Comparison of ENCODE assay signal across 1 cellular context in the genomic region with DNA sequence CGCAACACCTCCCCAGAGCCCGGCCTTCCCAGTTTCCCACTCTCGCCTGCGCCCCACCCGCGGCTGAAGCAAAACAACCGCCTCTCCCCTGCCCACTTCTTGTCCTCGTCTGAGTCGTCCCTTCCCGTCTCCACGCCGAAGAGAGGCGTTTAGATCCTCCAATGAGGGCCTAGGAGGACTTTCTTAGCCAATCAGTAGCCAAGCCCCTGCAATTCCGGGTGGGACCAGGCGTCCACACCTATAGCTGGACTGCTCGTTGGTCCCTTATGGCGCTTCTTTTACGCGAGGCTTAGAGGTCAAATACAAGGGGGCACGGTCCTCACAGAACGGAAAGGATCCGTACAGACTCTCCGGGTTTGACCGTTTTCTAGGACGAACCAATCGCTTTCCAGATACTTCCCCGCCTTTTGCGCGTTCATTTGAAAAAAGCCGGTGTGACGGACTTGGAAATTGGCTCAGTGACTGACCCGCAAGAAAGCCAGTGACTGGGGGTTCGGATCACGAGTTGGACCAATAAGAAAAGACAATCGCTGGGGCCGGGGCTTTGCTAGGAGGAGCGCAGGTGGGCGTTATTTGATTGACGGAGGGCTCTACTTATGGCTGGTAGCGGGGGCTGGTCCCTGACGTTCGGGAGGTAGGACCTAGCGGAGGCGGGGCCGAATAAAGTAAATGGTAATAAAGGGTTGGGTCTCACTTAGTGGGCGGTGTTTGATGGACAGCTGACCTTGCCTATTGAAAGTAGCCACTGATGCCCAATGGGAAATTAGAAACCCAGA.
A peak's percentile ranks its signal among the peaks of the same experiment; 100 is the strongest.
TF ChIP-seq lines count a peak whose summit lies in the region.

No MANE protein-coding gene starts in this region.

TF ChIP-seq in HepG2, 621 proteins besides CTCF, POLR2A, EP300 and RAD21 (continued from another document and continues in another):
- TF ChIP-seq, protein P1, sequence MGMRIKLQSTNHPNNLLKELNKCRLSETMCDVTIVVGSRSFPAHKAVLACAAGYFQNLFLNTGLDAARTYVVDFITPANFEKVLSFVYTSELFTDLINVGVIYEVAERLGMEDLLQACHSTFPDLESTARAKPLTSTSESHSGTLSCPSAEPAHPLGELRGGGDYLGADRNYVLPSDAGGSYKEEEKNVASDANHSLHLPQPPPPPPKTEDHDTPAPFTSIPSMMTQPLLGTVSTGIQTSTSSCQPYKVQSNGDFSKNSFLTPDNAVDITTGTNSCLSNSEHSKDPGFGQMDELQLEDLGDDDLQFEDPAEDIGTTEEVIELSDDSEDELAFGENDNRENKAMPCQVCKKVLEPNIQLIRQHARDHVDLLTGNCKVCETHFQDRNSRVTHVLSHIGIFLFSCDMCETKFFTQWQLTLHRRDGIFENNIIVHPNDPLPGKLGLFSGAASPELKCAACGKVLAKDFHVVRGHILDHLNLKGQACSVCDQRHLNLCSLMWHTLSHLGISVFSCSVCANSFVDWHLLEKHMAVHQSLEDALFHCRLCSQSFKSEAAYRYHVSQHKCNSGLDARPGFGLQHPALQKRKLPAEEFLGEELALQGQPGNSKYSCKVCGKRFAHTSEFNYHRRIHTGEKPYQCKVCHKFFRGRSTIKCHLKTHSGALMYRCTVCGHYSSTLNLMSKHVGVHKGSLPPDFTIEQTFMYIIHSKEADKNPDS (CRISPR knock-in tag; IDR thresholded peaks at IDR 0.05), result no peak
- TF ChIP-seq KDM3A (CRISPR knock-in tag; IDR thresholded peaks at IDR 0.05; ENCODE audit: low read depth), result 0 out of 2 replicates have a peak, but pooled peaks have one; percentile 33
- no peak for TF ChIP-seq ZNF296 (CRISPR knock-in tag; conservative IDR thresholded peaks at IDR 0.05)
- TF ChIP-seq, protein P2, sequence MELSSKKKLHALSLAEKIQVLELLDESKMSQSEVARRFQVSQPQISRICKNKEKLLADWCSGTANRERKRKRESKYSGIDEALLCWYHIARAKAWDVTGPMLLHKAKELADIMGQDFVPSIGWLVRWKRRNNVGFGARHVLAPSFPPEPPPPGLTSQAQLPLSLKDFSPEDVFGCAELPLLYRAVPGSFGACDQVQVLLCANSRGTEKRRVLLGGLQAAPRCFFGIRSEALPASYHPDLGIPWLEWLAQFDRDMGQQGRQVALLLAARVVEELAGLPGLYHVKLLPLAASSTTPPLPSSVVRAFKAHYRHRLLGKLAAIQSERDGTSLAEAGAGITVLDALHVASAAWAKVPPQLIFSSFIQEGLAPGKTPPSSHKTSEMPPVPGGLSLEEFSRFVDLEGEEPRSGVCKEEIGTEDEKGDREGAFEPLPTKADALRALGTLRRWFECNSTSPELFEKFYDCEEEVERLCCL (CRISPR knock-in tag; IDR thresholded peaks at IDR 0.05; ENCODE audit: borderline replicate concordance), result 0 out of 2 replicates have a peak, but pooled peaks have one; percentile 62
- TF ChIP-seq SKI (IDR thresholded peaks at IDR 0.05; ENCODE audit: partially characterized antibody), result peak; percentile 61
- peak; percentile 81; the same call in 1 of the 2 replicates for TF ChIP-seq FOXC1 (CRISPR knock-in tag; IDR thresholded peaks at IDR 0.05; ENCODE audit: borderline replicate concordance)
- no peak for TF ChIP-seq ZNF510 (CRISPR knock-in tag; IDR thresholded peaks at IDR 0.05; ENCODE audit: low read depth)
- no peak for TF ChIP-seq ZBTB20 (CRISPR knock-in tag; IDR thresholded peaks at IDR 0.05; ENCODE audit: borderline replicate concordance, low read depth)
- TF ChIP-seq ZNF44 (CRISPR knock-in tag; IDR thresholded peaks at IDR 0.05), result no peak
- no peak for TF ChIP-seq ISX (CRISPR knock-in tag; conservative IDR thresholded peaks at IDR 0.05)
- peak; percentile 84 for TF ChIP-seq YEATS4 (CRISPR knock-in tag; IDR thresholded peaks at IDR 0.05; ENCODE audit: borderline replicate concordance)
- TF ChIP-seq FOXA3 (CRISPR knock-in tag; IDR thresholded peaks at IDR 0.05), result peak; percentile 34; the same call in 1 of the 2 replicates
- peak; percentile 71; the same call in 1 of the 2 replicates for TF ChIP-seq ZNF563 (CRISPR knock-in tag; IDR thresholded peaks at IDR 0.05)
- TF ChIP-seq, protein P3, sequence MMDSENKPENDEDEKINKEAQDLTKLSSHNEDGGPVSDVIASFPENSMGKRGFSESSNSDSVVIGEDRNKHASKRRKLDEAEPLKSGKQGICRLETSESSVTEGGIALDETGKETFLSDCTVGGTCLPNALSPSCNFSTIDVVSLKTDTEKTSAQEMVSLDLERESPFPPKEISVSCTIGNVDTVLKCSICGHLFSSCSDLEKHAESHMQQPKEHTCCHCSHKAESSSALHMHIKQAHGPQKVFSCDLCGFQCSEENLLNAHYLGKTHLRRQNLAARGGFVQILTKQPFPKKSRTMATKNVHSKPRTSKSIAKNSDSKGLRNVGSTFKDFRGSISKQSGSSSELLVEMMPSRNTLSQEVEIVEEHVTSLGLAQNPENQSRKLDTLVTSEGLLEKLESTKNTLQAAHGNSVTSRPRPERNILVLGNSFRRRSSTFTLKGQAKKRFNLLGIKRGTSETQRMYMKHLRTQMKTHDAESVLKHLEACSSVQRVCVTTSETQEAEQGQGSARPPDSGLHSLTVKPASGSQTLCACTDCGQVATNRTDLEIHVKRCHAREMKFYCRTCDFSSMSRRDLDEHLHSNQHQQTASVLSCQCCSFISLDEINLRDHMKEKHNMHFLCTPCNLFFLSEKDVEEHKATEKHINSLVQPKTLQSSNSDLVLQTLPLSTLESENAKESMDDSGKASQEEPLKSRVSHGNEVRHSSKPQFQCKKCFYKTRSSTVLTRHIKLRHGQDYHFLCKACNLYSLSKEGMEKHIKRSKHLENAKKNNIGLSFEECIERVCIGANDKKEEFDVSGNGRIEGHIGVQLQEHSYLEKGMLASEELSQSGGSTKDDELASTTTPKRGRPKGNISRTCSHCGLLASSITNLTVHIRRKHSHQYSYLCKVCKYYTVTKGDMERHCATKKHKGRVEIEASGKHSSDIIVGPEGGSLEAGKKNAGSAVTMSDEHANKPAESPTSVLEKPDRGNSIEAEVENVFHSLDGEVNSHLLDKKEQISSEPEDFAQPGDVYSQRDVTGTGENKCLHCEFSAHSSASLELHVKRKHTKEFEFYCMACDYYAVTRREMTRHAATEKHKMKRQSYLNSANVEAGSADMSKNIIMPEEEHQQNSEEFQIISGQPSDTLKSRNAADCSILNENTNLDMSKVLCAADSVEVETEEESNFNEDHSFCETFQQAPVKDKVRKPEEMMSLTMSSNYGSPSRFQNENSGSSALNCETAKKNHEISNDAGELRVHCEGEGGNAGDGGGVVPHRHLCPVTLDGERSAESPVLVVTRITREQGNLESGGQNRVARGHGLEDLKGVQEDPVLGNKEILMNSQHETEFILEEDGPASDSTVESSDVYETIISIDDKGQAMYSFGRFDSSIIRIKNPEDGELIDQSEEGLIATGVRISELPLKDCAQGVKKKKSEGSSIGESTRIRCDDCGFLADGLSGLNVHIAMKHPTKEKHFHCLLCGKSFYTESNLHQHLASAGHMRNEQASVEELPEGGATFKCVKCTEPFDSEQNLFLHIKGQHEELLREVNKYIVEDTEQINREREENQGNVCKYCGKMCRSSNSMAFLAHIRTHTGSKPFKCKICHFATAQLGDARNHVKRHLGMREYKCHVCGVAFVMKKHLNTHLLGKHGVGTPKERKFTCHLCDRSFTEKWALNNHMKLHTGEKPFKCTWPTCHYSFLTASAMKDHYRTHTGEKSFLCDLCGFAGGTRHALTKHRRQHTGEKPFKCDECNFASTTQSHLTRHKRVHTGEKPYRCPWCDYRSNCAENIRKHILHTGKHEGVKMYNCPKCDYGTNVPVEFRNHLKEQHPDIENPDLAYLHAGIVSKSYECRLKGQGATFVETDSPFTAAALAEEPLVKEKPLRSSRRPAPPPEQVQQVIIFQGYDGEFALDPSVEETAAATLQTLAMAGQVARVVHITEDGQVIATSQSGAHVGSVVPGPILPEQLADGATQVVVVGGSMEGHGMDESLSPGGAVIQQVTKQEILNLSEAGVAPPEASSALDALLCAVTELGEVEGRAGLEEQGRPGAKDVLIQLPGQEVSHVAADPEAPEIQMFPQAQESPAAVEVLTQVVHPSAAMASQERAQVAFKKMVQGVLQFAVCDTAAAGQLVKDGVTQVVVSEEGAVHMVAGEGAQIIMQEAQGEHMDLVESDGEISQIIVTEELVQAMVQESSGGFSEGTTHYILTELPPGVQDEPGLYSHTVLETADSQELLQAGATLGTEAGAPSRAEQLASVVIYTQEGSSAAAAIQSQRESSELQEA (CRISPR knock-in tag; IDR thresholded peaks at IDR 0.05; ENCODE audit: not compliant biosample characterization), result no peak
- TF ChIP-seq CAMTA2 (CRISPR knock-in tag; IDR thresholded peaks at IDR 0.05; ENCODE audit: borderline replicate concordance), result no peak
- 0 out of 2 replicates have a peak, but pooled peaks have one; percentile 38 for TF ChIP-seq ZNF256 (CRISPR knock-in tag; conservative IDR thresholded peaks at IDR 0.05)
- TF ChIP-seq NFKB2 (CRISPR knock-in tag; IDR thresholded peaks at IDR 0.05; ENCODE audit: borderline replicate concordance), result peak; percentile 93; the same call in 1 of the 2 replicates
- TF ChIP-seq NFYB (CRISPR knock-in tag; IDR thresholded peaks at IDR 0.05), result peak; percentile 85
- peak; percentile 4 for TF ChIP-seq ZNF333 (CRISPR knock-in tag; IDR thresholded peaks at IDR 0.05; ENCODE audit: borderline replicate concordance)
- TF ChIP-seq, protein P4, sequence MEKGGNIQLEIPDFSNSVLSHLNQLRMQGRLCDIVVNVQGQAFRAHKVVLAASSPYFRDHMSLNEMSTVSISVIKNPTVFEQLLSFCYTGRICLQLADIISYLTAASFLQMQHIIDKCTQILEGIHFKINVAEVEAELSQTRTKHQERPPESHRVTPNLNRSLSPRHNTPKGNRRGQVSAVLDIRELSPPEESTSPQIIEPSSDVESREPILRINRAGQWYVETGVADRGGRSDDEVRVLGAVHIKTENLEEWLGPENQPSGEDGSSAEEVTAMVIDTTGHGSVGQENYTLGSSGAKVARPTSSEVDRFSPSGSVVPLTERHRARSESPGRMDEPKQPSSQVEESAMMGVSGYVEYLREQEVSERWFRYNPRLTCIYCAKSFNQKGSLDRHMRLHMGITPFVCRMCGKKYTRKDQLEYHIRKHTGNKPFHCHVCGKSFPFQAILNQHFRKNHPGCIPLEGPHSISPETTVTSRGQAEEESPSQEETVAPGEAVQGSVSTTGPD (CRISPR knock-in tag; IDR thresholded peaks at IDR 0.05), result no peak
- TF ChIP-seq, protein P5, sequence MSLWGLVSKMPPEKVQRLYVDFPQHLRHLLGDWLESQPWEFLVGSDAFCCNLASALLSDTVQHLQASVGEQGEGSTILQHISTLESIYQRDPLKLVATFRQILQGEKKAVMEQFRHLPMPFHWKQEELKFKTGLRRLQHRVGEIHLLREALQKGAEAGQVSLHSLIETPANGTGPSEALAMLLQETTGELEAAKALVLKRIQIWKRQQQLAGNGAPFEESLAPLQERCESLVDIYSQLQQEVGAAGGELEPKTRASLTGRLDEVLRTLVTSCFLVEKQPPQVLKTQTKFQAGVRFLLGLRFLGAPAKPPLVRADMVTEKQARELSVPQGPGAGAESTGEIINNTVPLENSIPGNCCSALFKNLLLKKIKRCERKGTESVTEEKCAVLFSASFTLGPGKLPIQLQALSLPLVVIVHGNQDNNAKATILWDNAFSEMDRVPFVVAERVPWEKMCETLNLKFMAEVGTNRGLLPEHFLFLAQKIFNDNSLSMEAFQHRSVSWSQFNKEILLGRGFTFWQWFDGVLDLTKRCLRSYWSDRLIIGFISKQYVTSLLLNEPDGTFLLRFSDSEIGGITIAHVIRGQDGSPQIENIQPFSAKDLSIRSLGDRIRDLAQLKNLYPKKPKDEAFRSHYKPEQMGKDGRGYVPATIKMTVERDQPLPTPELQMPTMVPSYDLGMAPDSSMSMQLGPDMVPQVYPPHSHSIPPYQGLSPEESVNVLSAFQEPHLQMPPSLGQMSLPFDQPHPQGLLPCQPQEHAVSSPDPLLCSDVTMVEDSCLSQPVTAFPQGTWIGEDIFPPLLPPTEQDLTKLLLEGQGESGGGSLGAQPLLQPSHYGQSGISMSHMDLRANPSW (CRISPR knock-in tag; IDR thresholded peaks at IDR 0.05; ENCODE audit: borderline replicate concordance), result no peak
- peak; percentile 94 for TF ChIP-seq BORCS8-MEF2B (CRISPR knock-in tag; IDR thresholded peaks at IDR 0.05)
- TF ChIP-seq, protein P6, sequence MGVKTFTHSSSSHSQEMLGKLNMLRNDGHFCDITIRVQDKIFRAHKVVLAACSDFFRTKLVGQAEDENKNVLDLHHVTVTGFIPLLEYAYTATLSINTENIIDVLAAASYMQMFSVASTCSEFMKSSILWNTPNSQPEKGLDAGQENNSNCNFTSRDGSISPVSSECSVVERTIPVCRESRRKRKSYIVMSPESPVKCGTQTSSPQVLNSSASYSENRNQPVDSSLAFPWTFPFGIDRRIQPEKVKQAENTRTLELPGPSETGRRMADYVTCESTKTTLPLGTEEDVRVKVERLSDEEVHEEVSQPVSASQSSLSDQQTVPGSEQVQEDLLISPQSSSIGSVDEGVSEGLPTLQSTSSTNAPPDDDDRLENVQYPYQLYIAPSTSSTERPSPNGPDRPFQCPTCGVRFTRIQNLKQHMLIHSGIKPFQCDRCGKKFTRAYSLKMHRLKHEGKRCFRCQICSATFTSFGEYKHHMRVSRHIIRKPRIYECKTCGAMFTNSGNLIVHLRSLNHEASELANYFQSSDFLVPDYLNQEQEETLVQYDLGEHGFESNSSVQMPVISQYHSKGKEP (CRISPR knock-in tag; IDR thresholded peaks at IDR 0.05), result no peak
- TF ChIP-seq, protein P7, sequence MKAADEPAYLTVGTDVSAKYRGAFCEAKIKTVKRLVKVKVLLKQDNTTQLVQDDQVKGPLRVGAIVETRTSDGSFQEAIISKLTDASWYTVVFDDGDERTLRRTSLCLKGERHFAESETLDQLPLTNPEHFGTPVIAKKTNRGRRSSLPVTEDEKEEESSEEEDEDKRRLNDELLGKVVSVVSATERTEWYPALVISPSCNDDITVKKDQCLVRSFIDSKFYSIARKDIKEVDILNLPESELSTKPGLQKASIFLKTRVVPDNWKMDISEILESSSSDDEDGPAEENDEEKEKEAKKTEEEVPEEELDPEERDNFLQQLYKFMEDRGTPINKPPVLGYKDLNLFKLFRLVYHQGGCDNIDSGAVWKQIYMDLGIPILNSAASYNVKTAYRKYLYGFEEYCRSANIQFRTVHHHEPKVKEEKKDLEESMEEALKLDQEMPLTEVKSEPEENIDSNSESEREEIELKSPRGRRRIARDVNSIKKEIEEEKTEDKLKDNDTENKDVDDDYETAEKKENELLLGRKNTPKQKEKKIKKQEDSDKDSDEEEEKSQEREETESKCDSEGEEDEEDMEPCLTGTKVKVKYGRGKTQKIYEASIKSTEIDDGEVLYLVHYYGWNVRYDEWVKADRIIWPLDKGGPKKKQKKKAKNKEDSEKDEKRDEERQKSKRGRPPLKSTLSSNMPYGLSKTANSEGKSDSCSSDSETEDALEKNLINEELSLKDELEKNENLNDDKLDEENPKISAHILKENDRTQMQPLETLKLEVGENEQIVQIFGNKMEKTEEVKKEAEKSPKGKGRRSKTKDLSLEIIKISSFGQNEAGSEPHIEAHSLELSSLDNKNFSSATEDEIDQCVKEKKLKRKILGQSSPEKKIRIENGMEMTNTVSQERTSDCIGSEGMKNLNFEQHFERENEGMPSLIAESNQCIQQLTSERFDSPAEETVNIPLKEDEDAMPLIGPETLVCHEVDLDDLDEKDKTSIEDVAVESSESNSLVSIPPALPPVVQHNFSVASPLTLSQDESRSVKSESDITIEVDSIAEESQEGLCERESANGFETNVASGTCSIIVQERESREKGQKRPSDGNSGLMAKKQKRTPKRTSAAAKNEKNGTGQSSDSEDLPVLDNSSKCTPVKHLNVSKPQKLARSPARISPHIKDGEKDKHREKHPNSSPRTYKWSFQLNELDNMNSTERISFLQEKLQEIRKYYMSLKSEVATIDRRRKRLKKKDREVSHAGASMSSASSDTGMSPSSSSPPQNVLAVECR (CRISPR knock-in tag; IDR thresholded peaks at IDR 0.05; ENCODE audit: borderline replicate concordance), result peak; percentile 61; the same call in 1 of the 2 replicates
- TF ChIP-seq, protein P8, sequence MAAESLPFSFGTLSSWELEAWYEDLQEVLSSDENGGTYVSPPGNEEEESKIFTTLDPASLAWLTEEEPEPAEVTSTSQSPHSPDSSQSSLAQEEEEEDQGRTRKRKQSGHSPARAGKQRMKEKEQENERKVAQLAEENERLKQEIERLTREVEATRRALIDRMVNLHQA (CRISPR knock-in tag; IDR thresholded peaks at IDR 0.05), result no peak
- TF ChIP-seq KAT7 (CRISPR knock-in tag; IDR thresholded peaks at IDR 0.05; ENCODE audit: borderline replicate concordance), result 0 out of 2 replicates have a peak, but pooled peaks have one; percentile 27
- TF ChIP-seq ZNF550 (CRISPR knock-in tag; IDR thresholded peaks at IDR 0.05; ENCODE audit: borderline replicate concordance), result no peak
- TF ChIP-seq ZSCAN31 (CRISPR knock-in tag; IDR thresholded peaks at IDR 0.05; ENCODE audit: low read depth), result no peak; the same call in 1 of the 2 replicates
